10 cellular contexts compared by ENCODE assay signal in genomic region chr5:94021246-94021645, GRCh38.
DNase-seq lines count a peak whose midpoint lies in the region; TF ChIP-seq lines count a peak whose summit lies in the region.
"Had no signal": no experiment of that assay in that cellular context is flagged by ENCODE, and none has a peak within 500 bp of the region (broad histone marks: within the 10 kb centered on the region; RNA-seq: fewer than 3 reads in every experiment).

No MANE protein-coding gene starts in this region.

- in situ Hi-C loops in KBM-7 (cut with MboI; ENCODE audit: low pct_unique_long_range_greater_than_20kb, low sequenced_read_pairs): no loop called here

- H3K27me3 Mint-ChIP-seq in nephron progenitor cell (ENCODE audit: low read depth, poor library complexity): no peaks in the 10 kb centered on the region
- H3K27me3 Mint-ChIP-seq: stimulated activated naive CD8-positive, alpha-beta T cell treated with anti-CD3 and anti-CD28 coated beads, Interleukin-15, amount 100 ng/mL, for 72 hours had no signal

- H3K4me3 Mint-ChIP-seq in nephron progenitor cell: no peak overlapping the region
- H3K4me3 Mint-ChIP-seq: stimulated activated naive CD8-positive, alpha-beta T cell treated with anti-CD3 and anti-CD28 coated beads, Interleukin-15, amount 100 ng/mL, for 72 hours had no signal

- TF ChIP-seq CTCF in choroid plexus epithelial cell (conservative IDR thresholded peaks at IDR 0.05; ENCODE audit: low read depth, low read length) (no peak), nephron progenitor cell (IDR thresholded peaks at IDR 0.05) (no peak)

- peak overlapping the region; percentile 66 for H3K27ac Mint-ChIP-seq in nephron progenitor cell
- H3K27ac Mint-ChIP-seq: stimulated activated naive CD8-positive, alpha-beta T cell treated with anti-CD3 and anti-CD28 coated beads, Interleukin-15, amount 100 ng/mL, for 72 hours had no signal

- H3K4me3 ChIP-seq in choroid plexus epithelial cell (ENCODE audit: low read depth, low read length): no peak overlapping the region
- H3K4me3 ChIP-seq: GM12878 had no signal

- peaks cover 58% of the 10 kb centered on the region for H3K36me3 Mint-ChIP-seq in nephron progenitor cell (ENCODE audit: low read depth)

- H3K9me3 Mint-ChIP-seq in nephron progenitor cell: peaks cover 38% of the 10 kb centered on the region

- DNase-seq in EL (peak; percentile 60), NCI-H2029 treated with DMSO at 0.1 percent for 48 hours (lab: John Stamatoyannopoulos, UW) (peak; percentile 50), choroid plexus epithelial cell (ENCODE audit: low read depth) (peak; percentile 50), nephron progenitor cell (no peak), KBM-7 (no peak)
- no peak for DNase-seq in activated naive CD4-positive, alpha-beta T cell treated with anti-CD3 and anti-CD28 coated beads, Interleukin-2, amount 50 U/mL, for 16 hours
- no peak for DNase-seq in activated effector memory CD4-positive, alpha-beta T cell treated with Interleukin-2 at 50 U/mL for 16 hours
- DNase-seq: RPMI8226; stimulated activated naive CD8-positive, alpha-beta T cell treated with anti-CD3 and anti-CD28 coated beads, Interleukin-15, amount 100 ng/mL, for 72 hours had no signal

- H3K4me1 Mint-ChIP-seq in nephron progenitor cell: peaks cover 7% of the 10 kb centered on the region
- H3K4me1 Mint-ChIP-seq: stimulated activated naive CD8-positive, alpha-beta T cell treated with anti-CD3 and anti-CD28 coated beads, Interleukin-15, amount 100 ng/mL, for 72 hours had no signal

Comparison
In these comparisons a context has a peak if more than half of its experiments do, and no peak if none do; other contexts are left out.
1. DNase-seq: peak in EL (single experiment), NCI-H2029 treated with DMSO at 0.1 percent for 48 hours (single experiment) and choroid plexus epithelial cell (single experiment); none in nephron progenitor cell (single experiment), activated naive CD4-positive, alpha-beta T cell treated with anti-CD3 and anti-CD28 coated beads, Interleukin-2, amount 50 U/mL, for 16 hours (single experiment), KBM-7 (single experiment) and activated effector memory CD4-positive, alpha-beta T cell treated with Interleukin-2 at 50 U/mL for 16 hours (single experiment).